Comparison of ENCODE assay signal across 2 cellular contexts in genomic region chr20:25313608-25314007, GRCh38.
TF ChIP-seq lines count a peak whose summit lies in the region.

No MANE protein-coding gene starts in this region.

TF ChIP-seq in IMR-90, 13 proteins besides CTCF, POLR2A, EP300 and RAD21:
- TF ChIP-seq FOS (IDR thresholded peaks at IDR 0.05; ENCODE audit: low read depth, low read length) (no peak), CEBPB (IDR thresholded peaks at IDR 0.05; ENCODE audit: low read depth, low read length) (no peak), SMC3 (IDR thresholded peaks at IDR 0.05; ENCODE audit: low read depth, low read length) (no peak), MAFK (IDR thresholded peaks at IDR 0.05; ENCODE audit: low read depth, low read length) (no peak), ELK1 (IDR thresholded peaks at IDR 0.05; ENCODE audit: borderline replicate concordance, low read depth, low read length) (no peak), RFX5 (IDR thresholded peaks at IDR 0.05; ENCODE audit: low read depth, low read length) (no peak), CHD1 (IDR thresholded peaks at IDR 0.05; ENCODE audit: low read depth, low read length) (no peak), MXI1 (IDR thresholded peaks at IDR 0.05; ENCODE audit: borderline replicate concordance, low read depth, low read length) (no peak), MAZ (IDR thresholded peaks at IDR 0.05; ENCODE audit: borderline replicate concordance, low read depth, low read length) (no peak), RCOR1 (IDR thresholded peaks at IDR 0.05; ENCODE audit: insufficient replicate concordance, low read length) (no peak), BHLHE40 (IDR thresholded peaks at IDR 0.05; ENCODE audit: low read depth, low read length) (no peak), NFE2L2 (IDR thresholded peaks at IDR 0.05; ENCODE audit: low read depth, low read length) (no peak)
- TF ChIP-seq, protein P1, sequence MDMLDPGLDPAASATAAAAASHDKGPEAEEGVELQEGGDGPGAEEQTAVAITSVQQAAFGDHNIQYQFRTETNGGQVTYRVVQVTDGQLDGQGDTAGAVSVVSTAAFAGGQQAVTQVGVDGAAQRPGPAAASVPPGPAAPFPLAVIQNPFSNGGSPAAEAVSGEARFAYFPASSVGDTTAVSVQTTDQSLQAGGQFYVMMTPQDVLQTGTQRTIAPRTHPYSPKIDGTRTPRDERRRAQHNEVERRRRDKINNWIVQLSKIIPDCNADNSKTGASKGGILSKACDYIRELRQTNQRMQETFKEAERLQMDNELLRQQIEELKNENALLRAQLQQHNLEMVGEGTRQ (IDR thresholded peaks at IDR 0.05; ENCODE audit: low read depth, low read length) = no peak

TF ChIP-seq in SK-N-SH, 30 proteins besides CTCF, POLR2A, EP300 and RAD21:
- no peak for TF ChIP-seq RFX5 (IDR thresholded peaks at IDR 0.05; ENCODE audit: low read length)
- TF ChIP-seq ELF1 (IDR thresholded peaks at IDR 0.05) = no peak
- TF ChIP-seq YY1 (IDR thresholded peaks at IDR 0.05; ENCODE audit: low read depth) = no peak
- no peak for TF ChIP-seq SIN3A (IDR thresholded peaks at IDR 0.05; ENCODE audit: borderline replicate concordance, low read depth, low read length)
- no peak for TF ChIP-seq TEAD4 (IDR thresholded peaks at IDR 0.05; ENCODE audit: borderline replicate concordance, insufficient read depth)
- no peak for TF ChIP-seq NRF1 (IDR thresholded peaks at IDR 0.05; ENCODE audit: low read depth, low read length)
- no peak for TF ChIP-seq FOSL2 (IDR thresholded peaks at IDR 0.05; ENCODE audit: borderline replicate concordance, low read depth)
- TF ChIP-seq TAF1 (IDR thresholded peaks at IDR 0.05; ENCODE audit: borderline replicate concordance, low read depth, low read length) = no peak
- TF ChIP-seq FOXM1 (IDR thresholded peaks at IDR 0.05; ENCODE audit: low read depth) = no peak
- no peak for TF ChIP-seq GABPA (IDR thresholded peaks at IDR 0.05; ENCODE audit: low read depth)
- TF ChIP-seq RCOR1 (IDR thresholded peaks at IDR 0.05; ENCODE audit: low read length) = no peak
- TF ChIP-seq, protein P1 (IDR thresholded peaks at IDR 0.05; ENCODE audit: borderline replicate concordance, low read depth, low read length) = no peak
- TF ChIP-seq TCF12 (IDR thresholded peaks at IDR 0.05) = no peak
- no peak for TF ChIP-seq MXI1 (IDR thresholded peaks at IDR 0.05; ENCODE audit: low read depth, low read length)
- no peak for TF ChIP-seq SMC3 (IDR thresholded peaks at IDR 0.05; ENCODE audit: low read depth, low read length)
- no peak for TF ChIP-seq GATA2 (CRISPR knock-in tag; IDR thresholded peaks at IDR 0.05)
- TF ChIP-seq, protein P2, sequence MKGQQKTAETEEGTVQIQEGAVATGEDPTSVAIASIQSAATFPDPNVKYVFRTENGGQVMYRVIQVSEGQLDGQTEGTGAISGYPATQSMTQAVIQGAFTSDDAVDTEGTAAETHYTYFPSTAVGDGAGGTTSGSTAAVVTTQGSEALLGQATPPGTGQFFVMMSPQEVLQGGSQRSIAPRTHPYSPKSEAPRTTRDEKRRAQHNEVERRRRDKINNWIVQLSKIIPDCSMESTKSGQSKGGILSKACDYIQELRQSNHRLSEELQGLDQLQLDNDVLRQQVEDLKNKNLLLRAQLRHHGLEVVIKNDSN (IDR thresholded peaks at IDR 0.05; ENCODE audit: borderline replicate concordance, low read depth) = no peak
- TF ChIP-seq, protein P3, sequence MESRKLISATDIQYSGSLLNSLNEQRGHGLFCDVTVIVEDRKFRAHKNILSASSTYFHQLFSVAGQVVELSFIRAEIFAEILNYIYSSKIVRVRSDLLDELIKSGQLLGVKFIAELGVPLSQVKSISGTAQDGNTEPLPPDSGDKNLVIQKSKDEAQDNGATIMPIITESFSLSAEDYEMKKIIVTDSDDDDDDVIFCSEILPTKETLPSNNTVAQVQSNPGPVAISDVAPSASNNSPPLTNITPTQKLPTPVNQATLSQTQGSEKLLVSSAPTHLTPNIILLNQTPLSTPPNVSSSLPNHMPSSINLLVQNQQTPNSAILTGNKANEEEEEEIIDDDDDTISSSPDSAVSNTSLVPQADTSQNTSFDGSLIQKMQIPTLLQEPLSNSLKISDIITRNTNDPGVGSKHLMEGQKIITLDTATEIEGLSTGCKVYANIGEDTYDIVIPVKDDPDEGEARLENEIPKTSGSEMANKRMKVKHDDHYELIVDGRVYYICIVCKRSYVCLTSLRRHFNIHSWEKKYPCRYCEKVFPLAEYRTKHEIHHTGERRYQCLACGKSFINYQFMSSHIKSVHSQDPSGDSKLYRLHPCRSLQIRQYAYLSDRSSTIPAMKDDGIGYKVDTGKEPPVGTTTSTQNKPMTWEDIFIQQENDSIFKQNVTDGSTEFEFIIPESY (IDR thresholded peaks at IDR 0.05; ENCODE audit: borderline replicate concordance, low read depth) = no peak
TF ChIP-seq in SK-N-SH: peak in this region for 0.
